ENCODE assay signal across 9 cellular contexts in genomic region chr14:74501135-74501614, GRCh38. TPM values are rescaled to one million over a fixed set of nuclear protein-coding genes. Genes with fewer than 3 reads are reported as not detected.
DNase-seq lines count a peak whose midpoint lies in the region; ATAC-seq and TF ChIP-seq lines count a peak whose summit lies in the region.
"Had no signal": no experiment of that assay in that cellular context is flagged by ENCODE, and none has a peak within 500 bp of the region (broad histone marks: within the 10 kb centered on the region; RNA-seq: fewer than 3 reads in every experiment).

No MANE protein-coding gene starts in this region.

- H3K9ac ChIP-seq in fibroblast of lung (ENCODE audit: insufficient read depth, low read length) = no peak overlapping the region

- no peaks in the 10 kb centered on the region for H3K27me3 Mint-ChIP-seq in neural crest cell (ENCODE audit: low read depth)

- H3K4me3 ChIP-seq in H7 (ENCODE audit: insufficient read depth, low read depth, low read length) = no peak overlapping the region
- no peak overlapping the region for H3K4me3 ChIP-seq in OCI-LY7 (ENCODE audit: low read depth, low read length, poor library complexity, severe bottlenecking)
- no peak overlapping the region for H3K4me3 ChIP-seq in fibroblast of lung (replicated peaks in 1 of 4; ENCODE audit: control extremely low read depth in 1 of 4, insufficient read depth in 1 of 4, low read depth in 3 of 4, low read length in 4 of 4)

- H3K4me2 ChIP-seq in OCI-LY7 (ENCODE audit: low read length) (no peak overlapping the region), fibroblast of lung (ENCODE audit: extremely low read depth, insufficient read depth, low read length) (no peak overlapping the region)

- peak overlapping the region; percentile 93 for H3K27ac Mint-ChIP-seq in neural crest cell (ENCODE audit: unreplicated experiment)
- H3K27ac Mint-ChIP-seq: activated naive CD4-positive, alpha-beta T cell treated with anti-CD3 and anti-CD28 coated beads, Interleukin-2, amount 50 U/mL, for 72 hours had no signal

- ATAC-seq in HG02610 (IDR thresholded peaks at IDR 0.05; ENCODE audit: unreplicated experiment) = no peak

- peaks cover 4% of the 10 kb centered on the region for H3K4me1 ChIP-seq in OCI-LY7 (ENCODE audit: insufficient read depth, low read length, poor library complexity, severe bottlenecking)
- H3K4me1 ChIP-seq in fibroblast of lung (ENCODE audit: control insufficient read depth, extremely low read depth, insufficient read depth, low read length) = no peaks in the 10 kb centered on the region

- H4K20me1 ChIP-seq in OCI-LY7 (ENCODE audit: insufficient read depth, low read length) = no peaks in the 10 kb centered on the region
- H4K20me1 ChIP-seq in fibroblast of lung (ENCODE audit: control insufficient read depth, extremely low read depth, insufficient read depth, low read length) = no peaks in the 10 kb centered on the region

- H3K9me2 ChIP-seq in OCI-LY7 (ENCODE audit: insufficient read depth, low read length) = no peaks in the 10 kb centered on the region

- no peaks in the 10 kb centered on the region for H3K9me3 Mint-ChIP-seq in neural crest cell
- H3K9me3 Mint-ChIP-seq: activated naive CD4-positive, alpha-beta T cell treated with anti-CD3 and anti-CD28 coated beads, Interleukin-2, amount 50 U/mL, for 72 hours had no signal

- H3K36me3 ChIP-seq in H7 (replicated peaks; ENCODE audit: control insufficient read depth, insufficient read depth, low read length) (peaks cover 1% of the 10 kb centered on the region; the same call in 1 of the 2 replicates), OCI-LY7 (ENCODE audit: insufficient read depth, low read length) (0 out of 2 replicates have a peak, but pooled peaks cover 5% of the 10 kb centered on the region), fibroblast of lung (ENCODE audit: control insufficient read depth, insufficient read depth, low read length) (peaks cover 51% of the 10 kb centered on the region)

- no peaks in the 10 kb centered on the region for H3K36me3 Mint-ChIP-seq in neural crest cell (ENCODE audit: low read depth)
- H3K36me3 Mint-ChIP-seq: activated naive CD4-positive, alpha-beta T cell treated with anti-CD3 and anti-CD28 coated beads, Interleukin-2, amount 50 U/mL, for 72 hours had no signal

- H3K27me3 ChIP-seq in H7 (ENCODE audit: control insufficient read depth, insufficient read depth, low read length) (no peaks in the 10 kb centered on the region), fibroblast of lung (ENCODE audit: control insufficient read depth, insufficient read depth, low read length) (no peaks in the 10 kb centered on the region)

- no peak overlapping the region for H2AFZ ChIP-seq in OCI-LY7 (ENCODE audit: low read length)
- H2AFZ ChIP-seq in fibroblast of lung (ENCODE audit: low read length) = no peak overlapping the region

- H3K4me1 Mint-ChIP-seq in neural crest cell = peaks cover 19% of the 10 kb centered on the region

- peak; percentile 67 for TF ChIP-seq CTCF in OCI-LY7 (conservative IDR thresholded peaks at IDR 0.05; ENCODE audit: low read length)
- TF ChIP-seq CTCF in fibroblast of lung (conservative IDR thresholded peaks at IDR 0.05 in 1 of 2, IDR thresholded peaks at IDR 0.05 in 1 of 2; ENCODE audit: low read depth in 1 of 2, low read length in 2 of 2) = peak; percentile 72 to 95
- TF ChIP-seq CTCF in neural crest cell (conservative IDR thresholded peaks at IDR 0.05) = peak; percentile 74

- H3K27ac ChIP-seq in OCI-LY7 (ENCODE audit: low read depth, low read length, poor library complexity, severe bottlenecking) (no peak overlapping the region), fibroblast of lung (ENCODE audit: insufficient read depth, low read length) (no peak overlapping the region)

- CTCF ChIA-PET in OCI-LY7 (lab: Charles Lee; ENCODE audit: unreplicated experiment) = interaction anchor here (1.0 kb wide), 1 partner anchor 24 kb away, joined by 4 read pairs; no protein-coding TSS in a partner anchor

- no TSS peak for BruUV-seq in OCI-LY7 (replicated peaks; lab: Mats Ljungman, UMichigan)

- H3K79me2 ChIP-seq in OCI-LY7 (ENCODE audit: insufficient read depth, low read depth, low read length) = no peaks in the 10 kb centered on the region
- H3K79me2 ChIP-seq in fibroblast of lung (ENCODE audit: control insufficient read depth, insufficient read depth, low read length) = no peaks in the 10 kb centered on the region

- DNase-seq in A172 (ENCODE audit: low spot score) = peak; percentile 49
- peak; percentile 88 for DNase-seq in H7
- peak; percentile 31 for DNase-seq in OCI-LY7 (ENCODE audit: low spot score)
- peak; percentile 79 to 82 for DNase-seq in fibroblast of lung (ENCODE audit: low read depth in 2 of 2)
- peak; percentile 59 for DNase-seq in neural crest cell (ENCODE audit: low read depth, low spot score)
- no peak for DNase-seq in NCI-H1048 (lab: John Stamatoyannopoulos, UW)
- DNase-seq in GOT3 (lab: John Stamatoyannopoulos, UW) = no peak

- H3K9me3 ChIP-seq in OCI-LY7 (ENCODE audit: low read length) = no peaks in the 10 kb centered on the region
- H3K9me3 ChIP-seq in fibroblast of lung (ENCODE audit: control insufficient read depth, insufficient read depth, low read depth, low read length) = no peaks in the 10 kb centered on the region

- H3K4me3 Mint-ChIP-seq in neural crest cell = peak overlapping the region; percentile 41

- intact Hi-C loops in OCI-LY7 (cut with micrococcal nuclease; ENCODE audit: unreplicated experiment) = loop anchor here (5.0 kb wide), 1 partner anchor 106 kb away; no protein-coding TSS in a partner anchor

- POLR2A ChIA-PET in OCI-LY7 (lab: Charles Lee) = no interaction called here

RNA-seq across cellular contexts. Expression of gene ISCA2, which starts 7.6 kb away (rescaled TPM):
- total RNA-seq in A172 (2014; rRNA removed; shearing (Covaris generic)) = 13.3 and 18.1 TPM in 2 replicates
- total RNA-seq in H7 (2014; rRNA removed; shearing (Covaris generic)) = 44.5 and 45.3 TPM in 2 replicates
- total RNA-seq in OCI-LY7 (2014; rRNA removed; shearing (Covaris generic)) = 19.6 and 38.4 TPM in 2 replicates
- total RNA-seq in OCI-LY7 (2022) (46.2 and 50.0 TPM in 2 replicates), fibroblast of lung (11.7 and 17.7 TPM in 2 replicates), neural crest cell (37.8 and 40.6 TPM in 2 replicates)
- 32.1 and 35.5 TPM in 2 replicates for polyA plus RNA-seq in fibroblast of lung
- polyA plus RNA-seq in fibroblast of lung (2012) = 16.6 and 24.9 TPM in 2 replicates
- polyA minus RNA-seq in fibroblast of lung (ENCODE audit: low replicate concordance) = 1.7 and 3.4 TPM in 2 replicates

RNA-seq across cellular contexts. Expression of gene NPC2, which starts 8.1 kb away (rescaled TPM):
- 314 and 399 TPM in 2 replicates for total RNA-seq in A172 (2014; rRNA removed; shearing (Covaris generic))
- 144 and 156 TPM in 2 replicates for total RNA-seq in H7 (2014; rRNA removed; shearing (Covaris generic))
- 52.4 and 80.8 TPM in 2 replicates for total RNA-seq in OCI-LY7 (2014; rRNA removed; shearing (Covaris generic))
- total RNA-seq in OCI-LY7 (2022) = 37.8 and 42.1 TPM in 2 replicates
- total RNA-seq in fibroblast of lung = 238 and 363 TPM in 2 replicates
- 275 and 299 TPM in 2 replicates for polyA plus RNA-seq in fibroblast of lung
- polyA plus RNA-seq in fibroblast of lung (2012) = 511 and 584 TPM in 2 replicates
- polyA minus RNA-seq in fibroblast of lung (ENCODE audit: low replicate concordance) = 369 and 443 TPM in 2 replicates
- 106 and 108 TPM in 2 replicates for total RNA-seq in neural crest cell

Comparison
In these comparisons a context has a peak if more than half of its experiments do, and no peak if none do; other contexts are left out.
1. DNase-seq: peak in A172 (single experiment), H7 (single experiment), OCI-LY7 (single experiment), fibroblast of lung (2 of 2) and neural crest cell (single experiment); none in NCI-H1048 (single experiment) and GOT3 (single experiment).
2. Peak in every context shown above with its lines, with median percentiles within 50 percentile points of each other: CTCF ChIP-seq.